11 cellular contexts compared by ENCODE assay signal in genomic region chrX:104913348-104913747, GRCh38.
DNase-seq lines count a peak whose midpoint lies in the region; ATAC-seq and TF ChIP-seq lines count a peak whose summit lies in the region.
"Had no signal": no experiment of that assay in that cellular context is flagged by ENCODE, and none has a peak within 500 bp of the region (broad histone marks: within the 10 kb centered on the region; RNA-seq: fewer than 3 reads in every experiment).

No MANE protein-coding gene starts in this region.

- no peaks in the 10 kb centered on the region for H3K4me1 ChIP-seq in A673 (ENCODE audit: insufficient read depth, low read length, poor library complexity, severe bottlenecking)

- H3K27me3 ChIP-seq in A673 (replicated peaks; ENCODE audit: insufficient read depth, low read depth, low read length, poor library complexity) = no peaks in the 10 kb centered on the region

- CTCF ChIA-PET in A673 (lab: Charles Lee) (interaction anchor here (0.6 kb wide), 1 partner anchor 9 kb away, joined by 3 read pairs; no protein-coding TSS in a partner anchor), HEK293T (lab: Yijun Ruan, JAX) (interaction anchor here (0.8 kb wide), 1 partner anchor 9 kb away, joined by 5 read pairs; no protein-coding TSS in a partner anchor)

- DNase-seq in A673 (ENCODE audit: low spot score) = peak; percentile 9
- peak; percentile 37 for DNase-seq in HEK293T (ENCODE audit: extremely low spot score)
- peak; percentile 0 for DNase-seq in SKM-1 (lab: John Stamatoyannopoulos, UW; ENCODE audit: unreplicated experiment)
- DNase-seq in iPS-NIHi7 (ENCODE audit: extremely low spot score) = peak; percentile 43
- DNase-seq in putamen (ENCODE audit: low spot score) = no peak
- DNase-seq in activated CD8-positive, alpha-beta memory T cell treated with anti-CD3 and anti-CD28 coated beads, Interleukin-2, amount 50 U/mL, for 4 hours = no peak
- DNase-seq: activated CD8-positive, alpha-beta memory T cell treated with anti-CD3 and anti-CD28 coated beads for 24 hours; NCI-H1694 had no signal

- no peak overlapping the region for H3K27ac ChIP-seq in A673 (ENCODE audit: low read depth, low read length, poor library complexity, severe bottlenecking)

- POLR2A ChIA-PET in A673 (lab: Charles Lee; ENCODE audit: low non-redundant PET) (no interaction called here), HEK293T (lab: Yijun Ruan, JAX) (no interaction called here)

- no peak overlapping the region for H3K4me3 ChIP-seq in A673 (ENCODE audit: low read depth, low read length, poor library complexity, severe bottlenecking)

- BruUV-seq in A673 (replicated peaks; lab: Mats Ljungman, UMichigan) = no TSS peak

- intact Hi-C loops in A673 (cut with micrococcal nuclease; ENCODE audit: unreplicated experiment) = no loop called here

- H3K9me3 ChIP-seq in A673 (ENCODE audit: low read depth, low read length, poor library complexity, severe bottlenecking) = no peaks in the 10 kb centered on the region

- peak; percentile 48 for TF ChIP-seq CTCF in A673 (conservative IDR thresholded peaks at IDR 0.05; ENCODE audit: low read depth, low read length)

- ATAC-seq in HG02885 (IDR thresholded peaks at IDR 0.05; ENCODE audit: poor library complexity, unreplicated experiment) (no peak), HG03108 (IDR thresholded peaks at IDR 0.05; ENCODE audit: unreplicated experiment) (no peak)
- ATAC-seq: esophagus mucosa had no signal

- H3K36me3 ChIP-seq in A673 (ENCODE audit: insufficient read depth, low read length, poor library complexity, severe bottlenecking) = no peaks in the 10 kb centered on the region

TF ChIP-seq in HEK293T, 16 proteins besides CTCF, POLR2A, EP300 and RAD21:
- TF ChIP-seq NFRKB (IDR thresholded peaks at IDR 0.05) (no peak), ELF4 (IDR thresholded peaks at IDR 0.05) (no peak), FOXM1 (IDR thresholded peaks at IDR 0.05; ENCODE audit: borderline replicate concordance) (no peak), LEF1 (IDR thresholded peaks at IDR 0.05; ENCODE audit: borderline replicate concordance) (no peak), BHLHE40 (IDR thresholded peaks at IDR 0.05; ENCODE audit: borderline replicate concordance) (no peak), SP1 (IDR thresholded peaks at IDR 0.05) (no peak), L3MBTL2 (conservative IDR thresholded peaks at IDR 0.05) (no peak), PKNOX1 (IDR thresholded peaks at IDR 0.05) (no peak), FOXK2 (IDR thresholded peaks at IDR 0.05) (no peak), TARDBP (IDR thresholded peaks at IDR 0.05) (no peak), FOXA1 (IDR thresholded peaks at IDR 0.05) (no peak), ZNF384 (IDR thresholded peaks at IDR 0.05) (no peak), ARNT (IDR thresholded peaks at IDR 0.05) (no peak), CTBP1 (IDR thresholded peaks at IDR 0.05; ENCODE audit: borderline replicate concordance) (no peak), SUZ12 (IDR thresholded peaks at IDR 0.05) (no peak), HDGF (IDR thresholded peaks at IDR 0.05; ENCODE audit: borderline replicate concordance) (no peak)

Comparison
In these comparisons a context has a peak if more than half of its experiments do, and no peak if none do; other contexts are left out.
1. DNase-seq: peak in A673 (single experiment), HEK293T (single experiment), SKM-1 (single experiment) and iPS-NIHi7 (single experiment); none in putamen (single experiment) and activated CD8-positive, alpha-beta memory T cell treated with anti-CD3 and anti-CD28 coated beads, Interleukin-2, amount 50 U/mL, for 4 hours (single experiment).